ENCODE assay signal across 9 cellular contexts in genomic region chr1:107963009-107963408, GRCh38. TPM values are rescaled to one million over a fixed set of nuclear protein-coding genes. Genes with fewer than 3 reads are reported as not detected.
DNase-seq lines count a peak whose midpoint lies in the region; ATAC-seq and TF ChIP-seq lines count a peak whose summit lies in the region.
"Had no signal": no experiment of that assay in that cellular context is flagged by ENCODE, and none has a peak within 500 bp of the region (broad histone marks: within the 10 kb centered on the region; RNA-seq: fewer than 3 reads in every experiment).

No MANE protein-coding gene starts in this region.

- CTCF ChIA-PET in activated naive CD4-positive, alpha-beta T cell treated with anti-CD3 and anti-CD28 coated beads for 36 hours (lab: Charles Lee), result interaction anchor here (1.0 to 3.5 kb wide), 7 partner anchors 23 to 181 kb away, joined by 4 to 22 read pairs (median 6); no protein-coding TSS in a partner anchor

- peaks cover 4 to 35% (median 29%) of the 10 kb centered on the region in 4 donors for H3K4me1 ChIP-seq in stomach

- no peak for DNase-seq in activated naive CD4-positive, alpha-beta T cell treated with anti-CD3 and anti-CD28 coated beads for 36 hours
- no peak for DNase-seq in activated naive CD4-positive, alpha-beta T cell (lab: John Stamatoyannopoulos, UW)
- DNase-seq in T-helper 17 cell, result no peak
- peak in 1 of 3 donors; percentile 12 for DNase-seq in immature natural killer cell
- DNase-seq in stomach, result no peak
- DNase-seq in G401 (ENCODE audit: low spot score), result no peak
- DNase-seq in HCEC 1CT, result no peak
- no peak for DNase-seq in inferior parietal cortex (ENCODE audit: extremely low spot score)

- in situ Hi-C loops in G401 (cut with HindIII; ENCODE audit: low sequenced_read_pairs), result no loop called here

- H3K27me3 Mint-ChIP-seq in activated naive CD4-positive, alpha-beta T cell treated with anti-CD3 and anti-CD28 coated beads for 36 hours (ENCODE audit: low read depth), result no peaks in the 10 kb centered on the region
- H3K27me3 Mint-ChIP-seq in T-helper 17 cell, result peaks cover 5% of the 10 kb centered on the region
- H3K27me3 Mint-ChIP-seq in immature natural killer cell (ENCODE audit: low read depth in 3 of 3), result peaks cover 2 to 21% (median 17%) of the 10 kb centered on the region in 3 donors

- no peaks in the 10 kb centered on the region for H3K36me3 Mint-ChIP-seq in activated naive CD4-positive, alpha-beta T cell treated with anti-CD3 and anti-CD28 coated beads for 36 hours (ENCODE audit: low read depth)
- H3K36me3 Mint-ChIP-seq in T-helper 17 cell (ENCODE audit: low read depth) (peaks cover 2% of the 10 kb centered on the region), immature natural killer cell (peaks cover 0 to 3% (median 0%) of the 10 kb centered on the region in 3 donors)

- no peaks in the 10 kb centered on the region for H3K9me3 Mint-ChIP-seq in activated naive CD4-positive, alpha-beta T cell treated with anti-CD3 and anti-CD28 coated beads for 36 hours
- no peaks in the 10 kb centered on the region for H3K9me3 Mint-ChIP-seq in immature natural killer cell

- H3K36me3 ChIP-seq in stomach, result no peaks in the 10 kb centered on the region

- peak overlapping the region; percentile 70 to 89 (median 80) for H3K27ac ChIP-seq in stomach

- WGBS in stomach, 5 donors, result 34 to 49% (median 43%) methylated on average over 5 of the region's 5 CpGs

- TF ChIP-seq POLR2A in stomach (IDR thresholded peaks at IDR 0.05), result no peak

- ATAC-seq in T-helper 17 cell, result no peak

- peak overlapping the region; percentile 87 for H3K4me3 Mint-ChIP-seq in activated naive CD4-positive, alpha-beta T cell treated with anti-CD3 and anti-CD28 coated beads for 36 hours
- H3K4me3 Mint-ChIP-seq in T-helper 17 cell (peak overlapping the region; percentile 95), immature natural killer cell (peak overlapping the region; percentile 96 to 100 (median 100))

- peaks cover 25% of the 10 kb centered on the region for H3K4me1 Mint-ChIP-seq in activated naive CD4-positive, alpha-beta T cell treated with anti-CD3 and anti-CD28 coated beads for 36 hours (ENCODE audit: low read depth)
- peaks cover 19% of the 10 kb centered on the region for H3K4me1 Mint-ChIP-seq in T-helper 17 cell
- H3K4me1 Mint-ChIP-seq in immature natural killer cell, result peaks cover 11 to 50% of the 10 kb centered on the region in 2 donors

- H3K4me3 ChIP-seq in stomach, result peak overlapping the region; percentile 52 to 74 (median 63)
- H3K4me3 ChIP-seq: lung had no signal

- TF ChIP-seq EP300 in stomach (IDR thresholded peaks at IDR 0.05), result no peak

- H3K27ac Mint-ChIP-seq in activated naive CD4-positive, alpha-beta T cell treated with anti-CD3 and anti-CD28 coated beads for 36 hours, result no peak overlapping the region
- peak overlapping the region; percentile 94 for H3K27ac Mint-ChIP-seq in T-helper 17 cell
- peak overlapping the region; percentile 93 to 99 (median 98) for H3K27ac Mint-ChIP-seq in immature natural killer cell

- intact Hi-C loops in activated naive CD4-positive, alpha-beta T cell treated with anti-CD3 and anti-CD28 coated beads for 36 hours (cut with micrococcal nuclease), result loop anchor here (1.0 to 5.0 kb wide), 11 partner anchors 13 to 594 kb away; no protein-coding TSS in a partner anchor
- intact Hi-C loops in stomach (cut with DNase I; ENCODE audit: low total_unique reads), result loop anchor here (10.0 kb wide), 1 partner anchor 168 kb away; no protein-coding TSS in a partner anchor

- no peak for TF ChIP-seq CTCF in stomach (IDR thresholded peaks at IDR 0.05)

- H3K9me3 ChIP-seq in T-helper 17 cell (ENCODE audit: control insufficient read depth, low read length, poor library complexity, severe bottlenecking) (no peaks in the 10 kb centered on the region), stomach (no peaks in the 10 kb centered on the region)

- H3K27me3 ChIP-seq in stomach, result peaks cover 0 to 11% (median 0%) of the 10 kb centered on the region in 3 donors

RNA-seq across cellular contexts. Expression of gene VAV3, which starts 2.0 kb away (rescaled TPM):
- total RNA-seq in activated naive CD4-positive, alpha-beta T cell treated with anti-CD3 and anti-CD28 coated beads for 36 hours, result 1 to 10 TPM; 1.3 to 2.3 TPM
- total RNA-seq in T-helper 17 cell, result 10 to 100 TPM; 10.6 to 11.0 TPM
- polyA plus RNA-seq in immature natural killer cell, result 10 to 100 TPM; 17.6 to 19.4 (median 18.8) TPM
- 10 to 100 TPM in 2 of 5 donors, 1 to 10 TPM in 3; 5.7 to 29.3 (median 7.1) TPM for total RNA-seq in stomach
- 10 to 100 TPM in 1 of 3 donors, 1 to 10 TPM in 2; 6.5 to 19.2 (median 6.6) TPM for polyA plus RNA-seq in stomach
- 0.34 TPM in 1 of 2 replicates, not detected in the other for total RNA-seq in G401 (2014; rRNA removed; shearing (Covaris generic))
